ENCODE assay signal across 8 cellular contexts in the genomic region with DNA sequence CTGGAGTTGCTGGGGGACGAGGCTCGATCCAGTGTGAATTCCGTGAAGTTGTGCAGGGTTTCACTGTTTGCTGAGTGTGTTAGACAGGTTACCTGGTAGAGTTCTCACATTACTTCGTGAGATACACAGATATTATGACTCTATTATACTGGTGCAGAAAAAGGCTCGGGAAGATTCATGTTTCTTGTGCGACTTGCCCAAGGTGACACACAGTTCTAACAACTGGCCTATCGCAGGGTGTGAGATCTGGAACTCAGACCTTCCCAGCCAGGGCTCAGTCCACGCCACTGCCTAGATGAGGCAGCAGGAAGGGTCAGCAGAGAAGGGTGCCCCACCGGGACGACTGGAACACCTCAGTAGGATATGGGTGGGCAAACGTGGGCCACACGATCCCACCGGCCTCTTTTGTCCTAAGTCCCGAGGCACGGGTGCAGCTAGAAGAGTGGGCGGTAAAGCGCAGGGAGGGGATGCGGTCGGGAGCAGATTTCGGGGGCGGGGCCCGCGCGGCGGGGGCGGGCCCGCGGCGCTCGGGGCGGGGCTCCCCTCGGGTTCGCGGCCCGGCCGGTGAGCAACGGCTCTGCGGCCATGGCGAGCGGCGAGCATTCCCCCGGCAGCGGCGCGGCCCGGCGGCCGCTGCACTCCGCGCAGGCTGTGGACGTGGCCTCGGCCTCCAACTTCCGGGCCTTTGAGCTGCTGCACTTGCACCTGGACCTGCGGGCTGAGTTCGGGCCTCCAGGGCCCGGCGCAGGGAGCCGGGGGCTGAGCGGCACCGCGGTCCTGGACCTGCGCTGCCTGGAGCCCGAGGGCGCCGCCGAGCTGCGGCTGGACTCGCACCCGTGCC. TPM values are rescaled to one million over a fixed set of nuclear protein-coding genes. Genes with fewer than 3 reads are reported as not detected.
DNase-seq lines count a peak whose midpoint lies in the region; ATAC-seq, FAIRE-seq and TF ChIP-seq lines count a peak whose summit lies in the region.

A gene with protein sequence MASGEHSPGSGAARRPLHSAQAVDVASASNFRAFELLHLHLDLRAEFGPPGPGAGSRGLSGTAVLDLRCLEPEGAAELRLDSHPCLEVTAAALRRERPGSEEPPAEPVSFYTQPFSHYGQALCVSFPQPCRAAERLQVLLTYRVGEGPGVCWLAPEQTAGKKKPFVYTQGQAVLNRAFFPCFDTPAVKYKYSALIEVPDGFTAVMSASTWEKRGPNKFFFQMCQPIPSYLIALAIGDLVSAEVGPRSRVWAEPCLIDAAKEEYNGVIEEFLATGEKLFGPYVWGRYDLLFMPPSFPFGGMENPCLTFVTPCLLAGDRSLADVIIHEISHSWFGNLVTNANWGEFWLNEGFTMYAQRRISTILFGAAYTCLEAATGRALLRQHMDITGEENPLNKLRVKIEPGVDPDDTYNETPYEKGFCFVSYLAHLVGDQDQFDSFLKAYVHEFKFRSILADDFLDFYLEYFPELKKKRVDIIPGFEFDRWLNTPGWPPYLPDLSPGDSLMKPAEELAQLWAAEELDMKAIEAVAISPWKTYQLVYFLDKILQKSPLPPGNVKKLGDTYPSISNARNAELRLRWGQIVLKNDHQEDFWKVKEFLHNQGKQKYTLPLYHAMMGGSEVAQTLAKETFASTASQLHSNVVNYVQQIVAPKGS (plus strand): TSS at position 567 of the 841 bp plus-strand sequence. CDS start 19 bp downstream, at position 586.

- H3K4me1 Mint-ChIP-seq in activated CD8-positive, alpha-beta T cell treated with anti-CD3 and anti-CD28 coated beads, Interleukin-2, amount 10 ng/mL, durations not matched to agents 7 days and 5 days (ENCODE audit: low read depth): peaks cover 19% of the 10 kb centered on the region
- peaks cover 19% of the 10 kb centered on the region for H3K4me1 Mint-ChIP-seq in memory B cell

- no peaks in the 10 kb centered on the region for H3K27me3 ChIP-seq in AG04450 (ENCODE audit: control insufficient read depth, insufficient read depth, low read length)

- CTCF ChIA-PET in AG04450 (lab: Charles Lee): interaction anchor here (0.5 to 2.2 kb wide), 8 partner anchors 18 to 405 kb away, joined by 3 to 8 read pairs (median 3); no protein-coding TSS in a partner anchor
- CTCF ChIA-PET in activated CD8-positive, alpha-beta T cell treated with anti-CD3 and anti-CD28 coated beads, Interleukin-2, amount 10 ng/mL, durations not matched to agents 7 days and 5 days (lab: Charles Lee): interaction anchor here (1.0 to 3.7 kb wide), 7 partner anchors 9 to 178 kb away, joined by 3 to 25 read pairs (median 5); a partner anchor contains a TSS

- peak; percentile 74 for ATAC-seq in HG02973 (IDR thresholded peaks at IDR 0.05; ENCODE audit: unreplicated experiment)
- ATAC-seq in activated CD8-positive, alpha-beta T cell treated with anti-CD3 and anti-CD28 coated beads, Interleukin-2, amount 10 ng/mL, durations not matched to agents 7 days and 5 days: peak; percentile 84
- ATAC-seq in memory B cell (ENCODE audit: low read depth): peak; percentile 78

- no peaks in the 10 kb centered on the region for H3K9me3 Mint-ChIP-seq in activated CD8-positive, alpha-beta T cell treated with anti-CD3 and anti-CD28 coated beads, Interleukin-2, amount 10 ng/mL, durations not matched to agents 7 days and 5 days (ENCODE audit: insufficient read depth)
- no peaks in the 10 kb centered on the region for H3K9me3 Mint-ChIP-seq in memory B cell

- no peaks in the 10 kb centered on the region for H3K9me3 ChIP-seq in AG04450 (ENCODE audit: control insufficient read depth, insufficient read depth, low read length)

- no peaks in the 10 kb centered on the region for H3K36me3 Mint-ChIP-seq in activated CD8-positive, alpha-beta T cell treated with anti-CD3 and anti-CD28 coated beads, Interleukin-2, amount 10 ng/mL, durations not matched to agents 7 days and 5 days (ENCODE audit: low read depth)
- H3K36me3 Mint-ChIP-seq in memory B cell: peaks cover 2% of the 10 kb centered on the region

- H3K27me3 Mint-ChIP-seq in activated CD8-positive, alpha-beta T cell treated with anti-CD3 and anti-CD28 coated beads, Interleukin-2, amount 10 ng/mL, durations not matched to agents 7 days and 5 days (ENCODE audit: low read depth): peaks cover 8% of the 10 kb centered on the region
- H3K27me3 Mint-ChIP-seq in memory B cell: peaks cover 3% of the 10 kb centered on the region

- H3K27ac Mint-ChIP-seq in activated CD8-positive, alpha-beta T cell treated with anti-CD3 and anti-CD28 coated beads, Interleukin-2, amount 10 ng/mL, durations not matched to agents 7 days and 5 days: peak within 1 kb of the TSS; percentile 84
- H3K27ac Mint-ChIP-seq in memory B cell: peak within 1 kb of the TSS; percentile 89

- peak within 1 kb of the TSS; percentile 88 for H3K4me3 ChIP-seq in AG04450 (ENCODE audit: low read depth, low read length)

- POLR2A ChIA-PET in AG04450 (lab: Yijun Ruan, JAX): interaction anchor here (0.6 to 1.1 kb wide), 3 partner anchors 43 to 86 kb away, joined by 3 to 4 read pairs (median 4); no protein-coding TSS in a partner anchor
- POLR2A ChIA-PET in activated CD8-positive, alpha-beta T cell treated with anti-CD3 and anti-CD28 coated beads, Interleukin-2, amount 10 ng/mL, durations not matched to agents 7 days and 5 days (lab: Charles Lee): interaction anchor here (0.5 kb wide), 1 partner anchor 400 kb away, joined by 3 read pairs; no protein-coding TSS in a partner anchor

- TF ChIP-seq CTCF in AG04450 (IDR thresholded peaks at IDR 0.05; ENCODE audit: low read depth, low read length): no peak

- DNase-seq in AG04450 (ENCODE audit: low read depth, low spot score) (no peak), GM18507 (ENCODE audit: extremely low spot score, insufficient read length, low read depth) (peak; percentile 78), NCI-H226 (peak; percentile 47), memory B cell (ENCODE audit: low spot score in 2 of 2) (peak in 1 of 2 donors; percentile 44)
- DNase-seq in activated CD8-positive, alpha-beta T cell treated with anti-CD3 and anti-CD28 coated beads, Interleukin-2, amount 10 ng/mL, durations not matched to agents 7 days and 5 days: peak; percentile 75
- DNase-seq in effector CD8-positive, alpha-beta T cell (lab: John Stamatoyannopoulos, UW): peak; percentile 57
- DNase-seq in stimulated activated CD8-positive, alpha-beta memory T cell treated with anti-CD3 and anti-CD28 coated beads, Interleukin-12 subunit alpha, Interleukin-12 subunit beta, amount 100 ng/mL, for 24 hours (ENCODE audit: extremely low read depth): peak; percentile 32

- H3K27ac ChIP-seq in AG04450 (ENCODE audit: low read depth, low read length): peak within 1 kb of the TSS; percentile 61

- FAIRE-seq in GM18507 (lab: Jason Lieb, UNC): peak; percentile 36

- H3K4me3 Mint-ChIP-seq in activated CD8-positive, alpha-beta T cell treated with anti-CD3 and anti-CD28 coated beads, Interleukin-2, amount 10 ng/mL, durations not matched to agents 7 days and 5 days: peak within 1 kb of the TSS; percentile 89
- peak within 1 kb of the TSS; percentile 96 for H3K4me3 Mint-ChIP-seq in memory B cell

RNA-seq across cellular contexts. Expression of the gene that starts here (rescaled TPM):
- 86.8 and 89.0 TPM in 2 replicates for polyA plus RNA-seq in AG04450 (2011; rRNA removed)
- polyA minus RNA-seq in AG04450 (2011; rRNA and poly(A)+ RNA removed): 52.7 and 53.0 TPM in 2 replicates
- 10 to 100 TPM; 32.0 to 32.2 TPM for total RNA-seq in activated CD8-positive, alpha-beta T cell treated with anti-CD3 and anti-CD28 coated beads, Interleukin-2, amount 10 ng/mL, durations not matched to agents 7 days and 5 days
